Comparison of ENCODE assay signal across 1 cellular context in the genomic region with DNA sequence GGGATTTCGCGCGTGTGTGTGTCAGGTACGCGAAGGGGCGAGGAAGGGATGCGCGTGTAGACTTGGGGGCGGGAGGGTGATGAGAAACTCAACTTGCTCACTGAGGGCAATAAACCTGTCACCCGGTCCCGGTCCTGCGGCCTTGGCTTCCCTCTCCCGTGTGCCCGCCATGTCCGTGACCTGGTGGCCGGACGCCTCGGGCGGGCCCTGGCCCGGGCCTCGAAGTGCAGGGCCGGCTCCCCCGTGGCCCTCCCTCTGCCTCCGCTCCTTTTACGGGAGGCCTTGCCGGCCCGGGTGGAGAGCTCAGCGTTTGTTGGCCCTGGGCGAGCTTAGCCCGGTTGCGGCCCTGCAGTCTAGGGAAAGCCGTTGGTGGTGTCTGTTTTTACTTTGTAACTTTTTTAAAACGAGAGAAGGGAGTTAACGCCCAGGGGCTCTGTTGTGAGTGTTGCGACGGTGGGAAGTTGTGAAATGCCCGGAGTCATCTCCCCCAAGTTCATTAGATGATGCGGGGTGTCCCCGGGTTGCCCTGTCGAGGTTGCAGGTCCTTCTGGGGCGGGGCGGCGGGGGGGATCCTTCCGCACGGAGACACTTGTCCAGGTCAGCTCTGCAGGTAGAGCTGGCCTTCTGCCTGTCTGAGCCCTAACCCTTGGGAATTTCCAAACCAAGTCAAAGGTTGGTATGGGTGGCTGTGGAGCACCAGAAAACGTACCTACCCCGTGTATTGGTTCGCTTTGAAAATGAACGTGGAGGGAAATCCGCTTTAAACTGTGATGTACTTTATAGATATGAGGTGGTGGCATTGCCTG.
TF ChIP-seq lines count a peak whose summit lies in the region.

No MANE protein-coding gene starts in this region.

TF ChIP-seq in K562, 482 proteins besides CTCF, POLR2A, EP300 and RAD21 (continued from another document and continues in another):
- TF ChIP-seq, protein P1, sequence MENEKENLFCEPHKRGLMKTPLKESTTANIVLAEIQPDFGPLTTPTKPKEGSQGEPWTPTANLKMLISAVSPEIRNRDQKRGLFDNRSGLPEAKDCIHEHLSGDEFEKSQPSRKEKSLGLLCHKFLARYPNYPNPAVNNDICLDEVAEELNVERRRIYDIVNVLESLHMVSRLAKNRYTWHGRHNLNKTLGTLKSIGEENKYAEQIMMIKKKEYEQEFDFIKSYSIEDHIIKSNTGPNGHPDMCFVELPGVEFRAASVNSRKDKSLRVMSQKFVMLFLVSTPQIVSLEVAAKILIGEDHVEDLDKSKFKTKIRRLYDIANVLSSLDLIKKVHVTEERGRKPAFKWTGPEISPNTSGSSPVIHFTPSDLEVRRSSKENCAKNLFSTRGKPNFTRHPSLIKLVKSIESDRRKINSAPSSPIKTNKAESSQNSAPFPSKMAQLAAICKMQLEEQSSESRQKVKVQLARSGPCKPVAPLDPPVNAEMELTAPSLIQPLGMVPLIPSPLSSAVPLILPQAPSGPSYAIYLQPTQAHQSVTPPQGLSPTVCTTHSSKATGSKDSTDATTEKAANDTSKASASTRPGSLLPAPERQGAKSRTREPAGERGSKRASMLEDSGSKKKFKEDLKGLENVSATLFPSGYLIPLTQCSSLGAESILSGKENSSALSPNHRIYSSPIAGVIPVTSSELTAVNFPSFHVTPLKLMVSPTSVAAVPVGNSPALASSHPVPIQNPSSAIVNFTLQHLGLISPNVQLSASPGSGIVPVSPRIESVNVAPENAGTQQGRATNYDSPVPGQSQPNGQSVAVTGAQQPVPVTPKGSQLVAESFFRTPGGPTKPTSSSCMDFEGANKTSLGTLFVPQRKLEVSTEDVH (IDR thresholded peaks at IDR 0.05; ENCODE audit: low read depth, partially characterized antibody): no peak
- TF ChIP-seq, protein P2, sequence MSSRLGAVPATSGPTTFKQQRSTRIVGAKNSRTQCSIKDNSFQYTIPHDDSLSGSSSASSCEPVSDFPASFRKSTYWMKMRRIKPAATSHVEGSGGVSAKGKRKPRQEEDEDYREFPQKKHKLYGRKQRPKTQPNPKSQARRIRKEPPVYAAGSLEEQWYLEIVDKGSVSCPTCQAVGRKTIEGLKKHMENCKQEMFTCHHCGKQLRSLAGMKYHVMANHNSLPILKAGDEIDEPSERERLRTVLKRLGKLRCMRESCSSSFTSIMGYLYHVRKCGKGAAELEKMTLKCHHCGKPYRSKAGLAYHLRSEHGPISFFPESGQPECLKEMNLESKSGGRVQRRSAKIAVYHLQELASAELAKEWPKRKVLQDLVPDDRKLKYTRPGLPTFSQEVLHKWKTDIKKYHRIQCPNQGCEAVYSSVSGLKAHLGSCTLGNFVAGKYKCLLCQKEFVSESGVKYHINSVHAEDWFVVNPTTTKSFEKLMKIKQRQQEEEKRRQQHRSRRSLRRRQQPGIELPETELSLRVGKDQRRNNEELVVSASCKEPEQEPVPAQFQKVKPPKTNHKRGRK (tag; IDR thresholded peaks at IDR 0.05): no peak
- TF ChIP-seq, protein P3, sequence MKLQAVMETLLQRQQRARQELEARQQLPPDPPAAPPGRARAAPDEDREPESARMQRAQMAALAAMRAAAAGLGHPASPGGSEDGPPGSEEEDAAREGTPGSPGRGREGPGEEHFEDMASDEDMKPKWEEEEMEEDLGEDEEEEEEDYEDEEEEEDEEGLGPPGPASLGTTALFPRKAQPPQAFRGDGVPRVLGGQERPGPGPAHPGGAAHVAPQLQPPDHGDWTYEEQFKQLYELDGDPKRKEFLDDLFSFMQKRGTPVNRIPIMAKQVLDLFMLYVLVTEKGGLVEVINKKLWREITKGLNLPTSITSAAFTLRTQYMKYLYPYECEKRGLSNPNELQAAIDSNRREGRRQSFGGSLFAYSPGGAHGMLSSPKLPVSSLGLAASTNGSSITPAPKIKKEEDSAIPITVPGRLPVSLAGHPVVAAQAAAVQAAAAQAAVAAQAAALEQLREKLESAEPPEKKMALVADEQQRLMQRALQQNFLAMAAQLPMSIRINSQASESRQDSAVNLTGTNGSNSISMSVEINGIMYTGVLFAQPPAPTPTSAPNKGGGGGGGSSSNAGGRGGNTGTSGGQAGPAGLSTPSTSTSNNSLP (IDR thresholded peaks at IDR 0.05; ENCODE audit: borderline replicate concordance, low read depth, low read length): no peak
- peak; percentile 43; the same call in 1 of the 2 replicates for TF ChIP-seq ETV5 (CRISPR knock-in tag; IDR thresholded peaks at IDR 0.05; ENCODE audit: low read depth)
- TF ChIP-seq RBM22 (IDR thresholded peaks at IDR 0.05; ENCODE audit: low read depth, low read length, poor library complexity, severe bottlenecking): peak; percentile 17
- no peak for TF ChIP-seq TBL1XR1 (IDR thresholded peaks at IDR 0.05; ENCODE audit: low read length in 2 of 2)
- TF ChIP-seq TGIF2 (CRISPR knock-in tag; IDR thresholded peaks at IDR 0.05): no peak
- TF ChIP-seq TAF9B (IDR thresholded peaks at IDR 0.05; ENCODE audit: partially characterized antibody): no peak
- TF ChIP-seq, protein P4, sequence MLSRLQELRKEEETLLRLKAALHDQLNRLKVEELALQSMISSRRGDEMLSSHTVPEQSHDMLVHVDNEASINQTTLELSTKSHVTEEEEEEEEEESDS (CRISPR knock-in tag; IDR thresholded peaks at IDR 0.05): no peak
- no peak for TF ChIP-seq HDAC3 (IDR thresholded peaks at IDR 0.05; ENCODE audit: borderline replicate concordance, partially characterized antibody)
- no peak for TF ChIP-seq NEUROD1 (IDR thresholded peaks at IDR 0.05; ENCODE audit: borderline replicate concordance, low read depth, low read length, partially characterized antibody)
- TF ChIP-seq GATA2 (CRISPR knock-in tag; IDR thresholded peaks at IDR 0.05): peak; percentile 32; the same call in 1 of the 2 replicates
- TF ChIP-seq ERF (CRISPR knock-in tag; IDR thresholded peaks at IDR 0.05): no peak
- no peak for TF ChIP-seq RFX5 (IDR thresholded peaks at IDR 0.05; ENCODE audit: low read depth, low read length)
- TF ChIP-seq, protein P5, sequence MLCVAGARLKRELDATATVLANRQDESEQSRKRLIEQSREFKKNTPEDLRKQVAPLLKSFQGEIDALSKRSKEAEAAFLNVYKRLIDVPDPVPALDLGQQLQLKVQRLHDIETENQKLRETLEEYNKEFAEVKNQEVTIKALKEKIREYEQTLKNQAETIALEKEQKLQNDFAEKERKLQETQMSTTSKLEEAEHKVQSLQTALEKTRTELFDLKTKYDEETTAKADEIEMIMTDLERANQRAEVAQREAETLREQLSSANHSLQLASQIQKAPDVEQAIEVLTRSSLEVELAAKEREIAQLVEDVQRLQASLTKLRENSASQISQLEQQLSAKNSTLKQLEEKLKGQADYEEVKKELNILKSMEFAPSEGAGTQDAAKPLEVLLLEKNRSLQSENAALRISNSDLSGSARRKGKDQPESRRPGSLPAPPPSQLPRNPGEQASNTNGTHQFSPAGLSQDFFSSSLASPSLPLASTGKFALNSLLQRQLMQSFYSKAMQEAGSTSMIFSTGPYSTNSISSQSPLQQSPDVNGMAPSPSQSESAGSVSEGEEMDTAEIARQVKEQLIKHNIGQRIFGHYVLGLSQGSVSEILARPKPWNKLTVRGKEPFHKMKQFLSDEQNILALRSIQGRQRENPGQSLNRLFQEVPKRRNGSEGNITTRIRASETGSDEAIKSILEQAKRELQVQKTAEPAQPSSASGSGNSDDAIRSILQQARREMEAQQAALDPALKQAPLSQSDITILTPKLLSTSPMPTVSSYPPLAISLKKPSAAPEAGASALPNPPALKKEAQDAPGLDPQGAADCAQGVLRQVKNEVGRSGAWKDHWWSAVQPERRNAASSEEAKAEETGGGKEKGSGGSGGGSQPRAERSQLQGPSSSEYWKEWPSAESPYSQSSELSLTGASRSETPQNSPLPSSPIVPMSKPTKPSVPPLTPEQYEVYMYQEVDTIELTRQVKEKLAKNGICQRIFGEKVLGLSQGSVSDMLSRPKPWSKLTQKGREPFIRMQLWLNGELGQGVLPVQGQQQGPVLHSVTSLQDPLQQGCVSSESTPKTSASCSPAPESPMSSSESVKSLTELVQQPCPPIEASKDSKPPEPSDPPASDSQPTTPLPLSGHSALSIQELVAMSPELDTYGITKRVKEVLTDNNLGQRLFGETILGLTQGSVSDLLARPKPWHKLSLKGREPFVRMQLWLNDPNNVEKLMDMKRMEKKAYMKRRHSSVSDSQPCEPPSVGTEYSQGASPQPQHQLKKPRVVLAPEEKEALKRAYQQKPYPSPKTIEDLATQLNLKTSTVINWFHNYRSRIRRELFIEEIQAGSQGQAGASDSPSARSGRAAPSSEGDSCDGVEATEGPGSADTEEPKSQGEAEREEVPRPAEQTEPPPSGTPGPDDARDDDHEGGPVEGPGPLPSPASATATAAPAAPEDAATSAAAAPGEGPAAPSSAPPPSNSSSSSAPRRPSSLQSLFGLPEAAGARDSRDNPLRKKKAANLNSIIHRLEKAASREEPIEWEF (CRISPR knock-in tag; IDR thresholded peaks at IDR 0.05): no peak
- no peak for TF ChIP-seq SPI1 (IDR thresholded peaks at IDR 0.05; ENCODE audit: borderline replicate concordance, low read depth, low read length)
- no peak for TF ChIP-seq GTF2A2 (tag; IDR thresholded peaks at IDR 0.05)
- TF ChIP-seq CREBBP (IDR thresholded peaks at IDR 0.05; ENCODE audit: low read depth, low read length): no peak
- TF ChIP-seq ZNF197 (CRISPR knock-in tag; IDR thresholded peaks at IDR 0.05; ENCODE audit: low read depth): no peak
- 0 out of 2 replicates have a peak, but pooled peaks have one; percentile 25 for TF ChIP-seq FOXP1 (CRISPR knock-in tag; IDR thresholded peaks at IDR 0.05)
- 0 out of 2 replicates have a peak, but pooled peaks have one; percentile 52 for TF ChIP-seq MIER1 (IDR thresholded peaks at IDR 0.05; ENCODE audit: low read depth)
- TF ChIP-seq, protein P6, sequence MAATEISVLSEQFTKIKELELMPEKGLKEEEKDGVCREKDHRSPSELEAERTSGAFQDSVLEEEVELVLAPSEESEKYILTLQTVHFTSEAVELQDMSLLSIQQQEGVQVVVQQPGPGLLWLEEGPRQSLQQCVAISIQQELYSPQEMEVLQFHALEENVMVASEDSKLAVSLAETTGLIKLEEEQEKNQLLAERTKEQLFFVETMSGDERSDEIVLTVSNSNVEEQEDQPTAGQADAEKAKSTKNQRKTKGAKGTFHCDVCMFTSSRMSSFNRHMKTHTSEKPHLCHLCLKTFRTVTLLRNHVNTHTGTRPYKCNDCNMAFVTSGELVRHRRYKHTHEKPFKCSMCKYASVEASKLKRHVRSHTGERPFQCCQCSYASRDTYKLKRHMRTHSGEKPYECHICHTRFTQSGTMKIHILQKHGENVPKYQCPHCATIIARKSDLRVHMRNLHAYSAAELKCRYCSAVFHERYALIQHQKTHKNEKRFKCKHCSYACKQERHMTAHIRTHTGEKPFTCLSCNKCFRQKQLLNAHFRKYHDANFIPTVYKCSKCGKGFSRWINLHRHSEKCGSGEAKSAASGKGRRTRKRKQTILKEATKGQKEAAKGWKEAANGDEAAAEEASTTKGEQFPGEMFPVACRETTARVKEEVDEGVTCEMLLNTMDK (IDR thresholded peaks at IDR 0.05; ENCODE audit: borderline replicate concordance, insufficient read depth, low read depth, low read length, poor library complexity, severe bottlenecking): no peak
- TF ChIP-seq CHD1 (IDR thresholded peaks at IDR 0.05; ENCODE audit: low read length): peak; percentile 79
- TF ChIP-seq THRAP3 (IDR thresholded peaks at IDR 0.05; ENCODE audit: borderline replicate concordance): no peak
- no peak for TF ChIP-seq TEAD4 (IDR thresholded peaks at IDR 0.05; ENCODE audit: low read length)
- TF ChIP-seq TEAD4 (CRISPR knock-in tag; IDR thresholded peaks at IDR 0.05; ENCODE audit: borderline replicate concordance): no peak; the same call in 1 of the 2 replicates
- TF ChIP-seq CCNT2 (IDR thresholded peaks at IDR 0.05; ENCODE audit: borderline replicate concordance, extremely low read depth, insufficient read length, low read depth, low read length): peak; percentile 50
- no peak for TF ChIP-seq PHF8 (IDR thresholded peaks at IDR 0.05; ENCODE audit: borderline replicate concordance, low read length)
- TF ChIP-seq, protein P7, sequence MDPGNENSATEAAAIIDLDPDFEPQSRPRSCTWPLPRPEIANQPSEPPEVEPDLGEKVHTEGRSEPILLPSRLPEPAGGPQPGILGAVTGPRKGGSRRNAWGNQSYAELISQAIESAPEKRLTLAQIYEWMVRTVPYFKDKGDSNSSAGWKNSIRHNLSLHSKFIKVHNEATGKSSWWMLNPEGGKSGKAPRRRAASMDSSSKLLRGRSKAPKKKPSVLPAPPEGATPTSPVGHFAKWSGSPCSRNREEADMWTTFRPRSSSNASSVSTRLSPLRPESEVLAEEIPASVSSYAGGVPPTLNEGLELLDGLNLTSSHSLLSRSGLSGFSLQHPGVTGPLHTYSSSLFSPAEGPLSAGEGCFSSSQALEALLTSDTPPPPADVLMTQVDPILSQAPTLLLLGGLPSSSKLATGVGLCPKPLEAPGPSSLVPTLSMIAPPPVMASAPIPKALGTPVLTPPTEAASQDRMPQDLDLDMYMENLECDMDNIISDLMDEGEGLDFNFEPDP (CRISPR knock-in tag; IDR thresholded peaks at IDR 0.05): no peak
- TF ChIP-seq LEF1 (IDR thresholded peaks at IDR 0.05): peak; percentile 53; the same call in 1 of the 2 replicates
- no peak for TF ChIP-seq CCAR2 (IDR thresholded peaks at IDR 0.05; ENCODE audit: low read depth, low read length)
- TF ChIP-seq POLR3A (IDR thresholded peaks at IDR 0.05; ENCODE audit: borderline replicate concordance, extremely low read depth, insufficient read depth, insufficient read length): no peak
- TF ChIP-seq, protein P8, sequence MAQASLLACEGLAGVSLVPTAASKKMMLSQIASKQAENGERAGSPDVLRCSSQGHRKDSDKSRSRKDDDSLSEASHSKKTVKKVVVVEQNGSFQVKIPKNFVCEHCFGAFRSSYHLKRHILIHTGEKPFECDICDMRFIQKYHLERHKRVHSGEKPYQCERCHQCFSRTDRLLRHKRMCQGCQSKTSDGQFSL (CRISPR knock-in tag; IDR thresholded peaks at IDR 0.05): peak; percentile 53; the same call in 1 of the 2 replicates
- TF ChIP-seq, protein P8 (tag; IDR thresholded peaks at IDR 0.05): no peak
